ENCODE assay signal across 13 cellular contexts in genomic region chr19:1161716-1162115, GRCh38. TPM values are rescaled to one million over a fixed set of nuclear protein-coding genes. Genes with fewer than 3 reads are reported as not detected.
DNase-seq lines count a peak whose midpoint lies in the region; ATAC-seq and TF ChIP-seq lines count a peak whose summit lies in the region.
"Had no signal": no experiment of that assay in that cellular context is flagged by ENCODE, and none has a peak within 500 bp of the region (broad histone marks: within the 10 kb centered on the region; RNA-seq: fewer than 3 reads in every experiment).

No MANE protein-coding gene starts in this region.

- no peak overlapping the region for H2AFZ ChIP-seq in HCT116 (ENCODE audit: low read depth, low read length, poor library complexity, severe bottlenecking)

- H3K4me1 ChIP-seq in HCT116 (ENCODE audit: control insufficient read depth in 1 of 2, insufficient read depth in 2 of 2, low read length in 2 of 2) (peaks cover 10 to 13% of the 10 kb centered on the region in 2 experiments; a peak in 3 of 4 replicates), esophagus muscularis mucosa (peaks cover 12 to 58% (median 31%) of the 10 kb centered on the region in 4 donors), ascending aorta (no peaks in the 10 kb centered on the region)

- no peaks in the 10 kb centered on the region for H3K9me2 ChIP-seq in HCT116 (ENCODE audit: insufficient read depth)

- CTCF ChIA-PET in HCT116 (lab: Charles Lee): no interaction called here

- no peak overlapping the region for H3K4me3 ChIP-seq in HCT116 (replicated peaks in 1 of 2; ENCODE audit: low read depth in 1 of 2, low read length in 2 of 2)
- H3K4me3 ChIP-seq in esophagus muscularis mucosa: no peak overlapping the region
- no peak overlapping the region for H3K4me3 ChIP-seq in ascending aorta
- H3K4me3 ChIP-seq: vagina had no signal

- peaks cover 77% of the 10 kb centered on the region for H3K79me2 ChIP-seq in HCT116 (ENCODE audit: insufficient read depth, low read length)

- TF ChIP-seq RAD21 in HCT116 (IDR thresholded peaks at IDR 0.05; ENCODE audit: low read depth): no peak

- TF ChIP-seq EP300 in esophagus muscularis mucosa (IDR thresholded peaks at IDR 0.05): no peak

- 68% methylated on average over 3 of the region's 18 CpGs for WGBS in esophagus muscularis mucosa

- no peaks in the 10 kb centered on the region for H3K9me3 ChIP-seq in HCT116 (ENCODE audit: control insufficient read depth in 1 of 2, insufficient read depth in 1 of 2, low read depth in 1 of 2, low read length in 2 of 2)
- H3K9me3 ChIP-seq in esophagus muscularis mucosa: no peaks in the 10 kb centered on the region
- no peaks in the 10 kb centered on the region for H3K9me3 ChIP-seq in ascending aorta
- H3K9me3 ChIP-seq: vagina had no signal

- RAD21 ChIA-PET in HCT116 (lab: Charles Lee; ENCODE audit: low non-redundant PET in 1 of 2, low total read pairs in 2 of 2, uncharacterized antibody in 2 of 2, unreplicated experiment in 2 of 2): no interaction called here

- no TSS peak for BruUV-seq in HCT116 (replicated peaks; lab: Mats Ljungman, UMichigan)

- no peak for TF ChIP-seq POLR2A in HCT116 (IDR thresholded peaks at IDR 0.05; ENCODE audit: borderline replicate concordance, extremely low read depth, insufficient read depth, insufficient read length)
- peak; percentile 36 for TF ChIP-seq POLR2A in esophagus muscularis mucosa (IDR thresholded peaks at IDR 0.05; ENCODE audit: low read depth)

- H3K27ac ChIP-seq in HCT116 (ENCODE audit: low read depth, low read length): peak overlapping the region; percentile 26; the same call in 1 of the 2 replicates
- peak overlapping the region in 1 of 4 donors; percentile 51 for H3K27ac ChIP-seq in esophagus muscularis mucosa (replicated peaks in 1 of 4)
- peak overlapping the region in 1 of 2 donors; percentile 11 for H3K27ac ChIP-seq in ascending aorta
- H3K27ac ChIP-seq: vagina had no signal

- no peaks in the 10 kb centered on the region for H3K27me3 ChIP-seq in HCT116 (ENCODE audit: insufficient read depth, low read length)
- H3K27me3 ChIP-seq in esophagus muscularis mucosa: no peaks in the 10 kb centered on the region
- H3K27me3 ChIP-seq in ascending aorta: no peaks in the 10 kb centered on the region
- H3K27me3 ChIP-seq: vagina had no signal

- no peaks in the 10 kb centered on the region for H4K20me1 ChIP-seq in HCT116 (ENCODE audit: insufficient read depth)

- peaks cover 2% of the 10 kb centered on the region in 2 experiments; a peak in 2 of 4 replicates for H3K36me3 ChIP-seq in HCT116 (ENCODE audit: control insufficient read depth in 1 of 2, insufficient read depth in 2 of 2, low read length in 2 of 2)
- peaks cover 0 to 29% (median 21%) of the 10 kb centered on the region in 4 donors for H3K36me3 ChIP-seq in esophagus muscularis mucosa
- peaks cover 0 to 7% of the 10 kb centered on the region in 2 donors for H3K36me3 ChIP-seq in ascending aorta

- peak overlapping the region; percentile 28; the same call in 1 of the 2 replicates for H3K4me2 ChIP-seq in HCT116 (ENCODE audit: low read length)

- TF ChIP-seq CTCF in HCT116 (IDR thresholded peaks at IDR 0.05 in 2 of 3, conservative IDR thresholded peaks at IDR 0.05 in 1 of 3; ENCODE audit: borderline replicate concordance in 1 of 3, insufficient read depth in 1 of 3, low read depth in 2 of 3, low read length in 2 of 3): no peak
- no peak for TF ChIP-seq CTCF in esophagus muscularis mucosa (IDR thresholded peaks at IDR 0.05)
- TF ChIP-seq CTCF in ascending aorta (IDR thresholded peaks at IDR 0.05): no peak

- intact Hi-C loops in HCT116 (cut with micrococcal nuclease) (no loop called here), esophagus muscularis mucosa (cut with DNase I) (no loop called here), sciatic nerve (cut with DNase I) (no loop called here), ascending aorta (cut with DNase I) (no loop called here)

- DNase-seq in HCT116 (ENCODE audit: low read depth, low spot score): no peak
- DNase-seq in NCI-H226: peak; percentile 80
- DNase-seq in esophagus muscularis mucosa (ENCODE audit: extremely low spot score): no peak
- DNase-seq in sciatic nerve (ENCODE audit: low spot score): peak; percentile 63
- DNase-seq in ascending aorta (ENCODE audit: low spot score in 2 of 2): no peak
- DNase-seq: activated CD4-positive, alpha-beta memory T cell treated with anti-CD3 and anti-CD28 coated beads for 36 hours; EL; HCEC 1CT; NCI-H1694; occipital lobe had no signal

- POLR2A ChIA-PET in HCT116 (lab: Charles Lee): no interaction called here

- ATAC-seq in HCT116 (peak; percentile 58), sciatic nerve (no peak), GM18519 (IDR thresholded peaks at IDR 0.05; ENCODE audit: low FRiP score, unreplicated experiment) (no peak), HG02885 (IDR thresholded peaks at IDR 0.05; ENCODE audit: poor library complexity, unreplicated experiment) (no peak)

- no peak overlapping the region for H3K9ac ChIP-seq in HCT116 (ENCODE audit: low read length)

TF ChIP-seq in HCT116, 20 proteins besides CTCF, POLR2A, EP300 and RAD21:
- TF ChIP-seq EZH2phosphoT487 (IDR thresholded peaks at IDR 0.05; ENCODE audit: borderline replicate concordance) (no peak), JUND (IDR thresholded peaks at IDR 0.05) (no peak), ELF1 (IDR thresholded peaks at IDR 0.05; ENCODE audit: borderline replicate concordance, low read depth) (no peak)

RNA-seq across cellular contexts. Expression of gene SBNO2, which starts 12.4 kb away (rescaled TPM):
- total RNA-seq in HCT116 (2021; ENCODE audit: unreplicated experiment): 66.4 TPM
- 35.8 and 46.2 TPM in 2 replicates for polyA plus RNA-seq in HCT116 (2012)
- total RNA-seq in esophagus muscularis mucosa: 100 to 1,000 TPM in 1 of 4 donors, 10 to 100 TPM in 3; 16.2 to 141 (median 30.5) TPM
- total RNA-seq in sciatic nerve: 131 TPM
- total RNA-seq in ascending aorta: 120 TPM

RNA-seq across cellular contexts. Expression of gene STK11, which starts 43.9 kb away (rescaled TPM):
- total RNA-seq in HCT116 (2021; ENCODE audit: unreplicated experiment) (86.9 TPM), esophagus muscularis mucosa (10 to 100 TPM; 52.2 to 95.7 (median 73.2) TPM), sciatic nerve (57.2 TPM), ascending aorta (104 TPM)
- 67.3 and 71.4 TPM in 2 replicates for polyA plus RNA-seq in HCT116 (2012)

RNA-seq across cellular contexts. Expression of gene GPX4, which starts 57.9 kb away (rescaled TPM):
- total RNA-seq in HCT116 (2021; ENCODE audit: unreplicated experiment) (481 TPM), esophagus muscularis mucosa (100 to 1,000 TPM; 338 to 386 (median 375) TPM), sciatic nerve (239 TPM), ascending aorta (348 TPM)
- polyA plus RNA-seq in HCT116 (2012): 810 and 823 TPM in 2 replicates

Comparison
In these comparisons a context has a peak if more than half of its experiments do, and no peak if none do; other contexts are left out.
1. DNase-seq: peak in NCI-H226 (single experiment) and sciatic nerve (single experiment); none in HCT116 (single experiment), esophagus muscularis mucosa (single experiment) and ascending aorta (0 of 2).